Comparison of ENCODE assay signal across 11 cellular contexts in genomic region chr7:143492043-143492471, GRCh38. TPM values are rescaled to one million over a fixed set of nuclear protein-coding genes. Genes with fewer than 3 reads are reported as not detected.
DNase-seq lines count a peak whose midpoint lies in the region; ATAC-seq and TF ChIP-seq lines count a peak whose summit lies in the region.
"Had no signal": no experiment of that assay in that cellular context is flagged by ENCODE, and none has a peak within 500 bp of the region (broad histone marks: within the 10 kb centered on the region; RNA-seq: fewer than 3 reads in every experiment).

No MANE protein-coding gene starts in this region.

- no peaks in the 10 kb centered on the region for H3K27me3 Mint-ChIP-seq in activated CD4-positive, alpha-beta memory T cell treated with anti-CD3 and anti-CD28 coated beads, Interleukin-2, amount 10 ng/mL, durations not matched to agents 7 days and 5 days
- H3K27me3 Mint-ChIP-seq: activated naive CD8-positive, alpha-beta T cell treated with anti-CD3 and anti-CD28 coated beads, Interleukin-2, amount 10 ng/mL, durations not matched to agents 7 days and 5 days had no signal

- no peak overlapping the region for H3K9ac ChIP-seq in smooth muscle cell (ENCODE audit: low read depth)

- H3K4me3 ChIP-seq in smooth muscle cell: no peak overlapping the region
- H3K4me3 ChIP-seq: tibial nerve had no signal

- H4K20me1 ChIP-seq in smooth muscle cell (ENCODE audit: low read depth): no peaks in the 10 kb centered on the region

- H3F3A ChIP-seq in smooth muscle cell (ENCODE audit: low read depth): no peaks in the 10 kb centered on the region

- H3K9me3 Mint-ChIP-seq in activated CD4-positive, alpha-beta memory T cell treated with anti-CD3 and anti-CD28 coated beads, Interleukin-2, amount 10 ng/mL, durations not matched to agents 7 days and 5 days: no peaks in the 10 kb centered on the region

- H3K4me2 ChIP-seq in smooth muscle cell: no peak overlapping the region

- H3K27ac ChIP-seq in smooth muscle cell (ENCODE audit: low read depth): peak overlapping the region; percentile 37
- H3K27ac ChIP-seq: tibial nerve had no signal

- no peaks in the 10 kb centered on the region for H3K27me3 ChIP-seq in smooth muscle cell (ENCODE audit: low read depth)
- H3K27me3 ChIP-seq: tibial nerve had no signal

- no peaks in the 10 kb centered on the region for H3K9me3 ChIP-seq in smooth muscle cell (replicated peaks; ENCODE audit: low read depth)
- H3K9me3 ChIP-seq: tibial nerve had no signal

- H3K4me1 ChIP-seq in smooth muscle cell (ENCODE audit: low read depth): no peaks in the 10 kb centered on the region
- H3K4me1 ChIP-seq: tibial nerve had no signal

- 36% methylated on average over 2 of the region's 2 CpGs for WGBS in smooth muscle cell (ENCODE audit: low lambda C conversion rate)

- CTCF ChIA-PET in activated CD4-positive, alpha-beta memory T cell treated with anti-CD3 and anti-CD28 coated beads, Interleukin-2, amount 10 ng/mL, durations not matched to agents 7 days and 5 days (lab: Charles Lee): interaction anchor here (1.9 to 3.2 kb wide), 2 partner anchors 12 to 401 kb away, joined by 6 to 8 read pairs; no protein-coding TSS in a partner anchor

- no peak overlapping the region for H3K4me3 Mint-ChIP-seq in activated CD4-positive, alpha-beta memory T cell treated with anti-CD3 and anti-CD28 coated beads, Interleukin-2, amount 10 ng/mL, durations not matched to agents 7 days and 5 days
- H3K4me3 Mint-ChIP-seq: activated naive CD8-positive, alpha-beta T cell treated with anti-CD3 and anti-CD28 coated beads, Interleukin-2, amount 10 ng/mL, durations not matched to agents 7 days and 5 days had no signal

- no peak for TF ChIP-seq CTCF in smooth muscle cell (IDR thresholded peaks at IDR 0.05; ENCODE audit: borderline replicate concordance, insufficient read depth, poor library complexity, severe bottlenecking)

- H2AFZ ChIP-seq in smooth muscle cell (ENCODE audit: low read depth): no peak overlapping the region

- H3K79me2 ChIP-seq in smooth muscle cell (ENCODE audit: low read depth): no peaks in the 10 kb centered on the region

- peaks cover 19% of the 10 kb centered on the region for H3K4me1 Mint-ChIP-seq in activated CD4-positive, alpha-beta memory T cell treated with anti-CD3 and anti-CD28 coated beads, Interleukin-2, amount 10 ng/mL, durations not matched to agents 7 days and 5 days

- POLR2A ChIA-PET in activated CD4-positive, alpha-beta memory T cell treated with anti-CD3 and anti-CD28 coated beads, Interleukin-2, amount 10 ng/mL, durations not matched to agents 7 days and 5 days (lab: Charles Lee): no interaction called here

- peak; percentile 20 for DNase-seq in NCI-H82 (lab: John Stamatoyannopoulos, UW)
- DNase-seq in NCI-H82 treated with DMSO at 0.1 percent for 48 hours (lab: John Stamatoyannopoulos, UW; ENCODE audit: unreplicated experiment): no peak
- DNase-seq in RPMI7951 (ENCODE audit: low read depth): peak; percentile 45
- DNase-seq in fibroblast of gingiva (ENCODE audit: low read depth): peak; percentile 65
- DNase-seq in smooth muscle cell (lab: John Stamatoyannopoulos, UW; ENCODE audit: unreplicated experiment): no peak
- DNase-seq in cerebellar cortex (ENCODE audit: low spot score): no peak
- DNase-seq in activated CD4-positive, alpha-beta memory T cell treated with anti-CD3 and anti-CD28 coated beads, Interleukin-2, amount 10 ng/mL, durations not matched to agents 7 days and 5 days: no peak
- DNase-seq: activated naive CD8-positive, alpha-beta T cell treated with anti-CD3 and anti-CD28 coated beads, Interleukin-2, amount 10 ng/mL, durations not matched to agents 7 days and 5 days; NCI-H1092 had no signal

- no peaks in the 10 kb centered on the region for H3K36me3 Mint-ChIP-seq in activated CD4-positive, alpha-beta memory T cell treated with anti-CD3 and anti-CD28 coated beads, Interleukin-2, amount 10 ng/mL, durations not matched to agents 7 days and 5 days (ENCODE audit: low read depth)

- no peak overlapping the region for H3K27ac Mint-ChIP-seq in activated CD4-positive, alpha-beta memory T cell treated with anti-CD3 and anti-CD28 coated beads, Interleukin-2, amount 10 ng/mL, durations not matched to agents 7 days and 5 days
- H3K27ac Mint-ChIP-seq: activated naive CD8-positive, alpha-beta T cell treated with anti-CD3 and anti-CD28 coated beads, Interleukin-2, amount 10 ng/mL, durations not matched to agents 7 days and 5 days had no signal

- H3K36me3 ChIP-seq in smooth muscle cell (ENCODE audit: low read depth): no peaks in the 10 kb centered on the region
- H3K36me3 ChIP-seq: tibial nerve had no signal

- ATAC-seq in HG02884 (IDR thresholded peaks at IDR 0.05; ENCODE audit: unreplicated experiment): no peak

RNA-seq across cellular contexts. Expression of gene TAS2R41, which starts 14.4 kb away (rescaled TPM):
- total RNA-seq in RPMI7951 (2014; rRNA removed; shearing (Covaris generic)): not detected in 2 replicates
- total RNA-seq in smooth muscle cell: not detected in 2 replicates
- polyA plus RNA-seq in smooth muscle cell: not detected in 2 replicates
- not detected for total RNA-seq in activated CD4-positive, alpha-beta memory T cell treated with anti-CD3 and anti-CD28 coated beads, Interleukin-2, amount 10 ng/mL, durations not matched to agents 7 days and 5 days
- total RNA-seq: activated naive CD8-positive, alpha-beta T cell treated with anti-CD3 and anti-CD28 coated beads, Interleukin-2, amount 10 ng/mL, durations not matched to agents 7 days and 5 days; tibial nerve had no signal

RNA-seq across cellular contexts. Expression of gene TAS2R60, which starts 48.8 kb away (rescaled TPM):
- total RNA-seq in RPMI7951 (2014; rRNA removed; shearing (Covaris generic)): not detected in 2 replicates
- total RNA-seq in smooth muscle cell: not detected in 2 replicates
- not detected in 2 replicates for polyA plus RNA-seq in smooth muscle cell
- not detected for total RNA-seq in activated CD4-positive, alpha-beta memory T cell treated with anti-CD3 and anti-CD28 coated beads, Interleukin-2, amount 10 ng/mL, durations not matched to agents 7 days and 5 days
- total RNA-seq: tibial nerve had no signal

Comparison
In these comparisons a context has a peak if more than half of its experiments do, and no peak if none do; other contexts are left out.
1. DNase-seq: peak in NCI-H82 (single experiment), RPMI7951 (single experiment) and fibroblast of gingiva (single experiment); none in NCI-H82 treated with DMSO at 0.1 percent for 48 hours (single experiment), smooth muscle cell (single experiment), cerebellar cortex (single experiment) and activated CD4-positive, alpha-beta memory T cell treated with anti-CD3 and anti-CD28 coated beads, Interleukin-2, amount 10 ng/mL, durations not matched to agents 7 days and 5 days (single experiment).